8 cellular contexts compared by ENCODE assay signal in the genomic region with DNA sequence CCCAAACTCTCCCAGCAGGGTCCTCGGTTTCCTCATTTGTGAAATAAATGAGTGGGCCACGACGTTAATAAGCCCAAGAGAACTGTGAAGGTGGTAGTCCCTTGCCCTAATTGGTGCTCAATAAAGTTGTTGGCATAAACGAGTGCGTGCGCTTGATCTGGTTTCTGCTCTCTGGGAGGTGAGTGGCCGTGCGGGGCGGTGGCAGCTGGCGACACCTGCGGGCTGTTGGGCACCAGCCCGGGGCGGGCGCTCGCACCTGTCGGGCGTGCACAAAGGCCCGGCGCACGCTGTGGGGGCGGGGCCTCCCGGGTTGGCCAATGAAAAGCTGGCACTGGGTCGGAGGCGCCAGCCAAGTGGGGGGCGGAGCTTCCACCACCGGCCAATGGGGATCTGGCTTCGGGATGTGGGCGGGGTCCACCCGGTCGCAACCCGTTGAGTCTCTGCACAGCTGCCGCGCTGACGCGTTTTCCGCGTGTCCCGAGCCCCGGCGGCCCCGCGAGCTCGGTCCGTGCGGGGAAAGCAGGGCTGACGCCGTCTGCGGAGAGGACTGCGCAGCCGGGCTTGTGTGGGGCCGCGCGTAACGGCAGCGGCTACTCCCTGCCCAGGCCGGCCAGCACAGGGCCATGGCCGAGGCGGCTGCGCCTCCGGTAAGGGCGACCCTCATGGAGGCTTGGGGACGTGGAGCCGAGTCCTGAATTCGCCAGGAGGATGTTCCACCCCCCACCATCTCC. TPM values are rescaled to one million over a fixed set of nuclear protein-coding genes. Genes with fewer than 3 reads are reported as not detected.
A peak's percentile ranks its signal among the peaks of the same experiment; 100 is the strongest.
DNase-seq lines count a peak whose midpoint lies in the region; ATAC-seq and TF ChIP-seq lines count a peak whose summit lies in the region.

No MANE protein-coding gene starts in this region.

- DNase-seq in DMS79 treated with DMSO at 0.1 percent for 48 hours (lab: John Stamatoyannopoulos, UW) (peak; percentile 83), SJSA1 (ENCODE audit: low read depth in 1 of 2, low spot score in 2 of 2) (peak; percentile 71 to 87), globus pallidus (ENCODE audit: low spot score) (peak; percentile 86), occipital lobe (lab: John Stamatoyannopoulos, UW) (peak; percentile 90), testis (peak; percentile 95)
- peak; percentile 99 for DNase-seq in activated naive CD4-positive, alpha-beta T cell treated with anti-CD3 and anti-CD28 coated beads, Interleukin-2, amount 50 U/mL, for 16 hours

- H3K27me3 ChIP-seq in SJSA1 (replicated peaks) (no peaks in the 10 kb centered on the region), testis (no peaks in the 10 kb centered on the region)

- no peak for TF ChIP-seq POLR2A in testis (IDR thresholded peaks at IDR 0.05)

- no peak for TF ChIP-seq CTCF in testis (IDR thresholded peaks at IDR 0.05)

- H3K9me3 ChIP-seq in KOPT-K1 (ENCODE audit: insufficient read depth, low read length, poor library complexity, severe bottlenecking) (no peaks in the 10 kb centered on the region), SJSA1 (replicated peaks) (0 out of 2 replicates have a peak, but pooled peaks cover 4% of the 10 kb centered on the region), testis (no peaks in the 10 kb centered on the region)

- peaks cover 10% of the 10 kb centered on the region for H3K4me1 ChIP-seq in SJSA1 (replicated peaks)
- no peaks in the 10 kb centered on the region for H3K4me1 ChIP-seq in testis

- intact Hi-C loops in testis (cut with DNase I; ENCODE audit: low total_unique reads): no loop called here

- H3K36me3 ChIP-seq in KOPT-K1 (ENCODE audit: insufficient read depth, low read length): peaks cover 51% of the 10 kb centered on the region; the same call in 1 of the 2 replicates
- no peaks in the 10 kb centered on the region for H3K36me3 ChIP-seq in SJSA1
- H3K36me3 ChIP-seq in testis (ENCODE audit: low read depth, missing control alignments): no peaks in the 10 kb centered on the region

- peak overlapping the region; percentile 26 for H3K27ac ChIP-seq in KOPT-K1 (ENCODE audit: low read depth, low read length, poor library complexity, severe bottlenecking)
- no peak overlapping the region for H3K27ac ChIP-seq in SJSA1
- H3K27ac ChIP-seq in testis: peak overlapping the region in 1 of 2 donors; percentile 51

- WGBS in testis, 2 donors: 4 to 40% methylated on average over 1 to 51 of the region's 64 CpGs

- H3K4me3 ChIP-seq in SJSA1 (peak overlapping the region; percentile 47), testis (peak overlapping the region; percentile 59 to 62)

- peak; percentile 97 for ATAC-seq in GM21619 (IDR thresholded peaks at IDR 0.05; ENCODE audit: unreplicated experiment)

RNA-seq across cellular contexts. Expression of a gene that starts 23.0 kb away (rescaled TPM):
- 2.2 and 3.9 TPM in 2 replicates for total RNA-seq in SJSA1 (2014; rRNA removed; shearing (Covaris generic))
- total RNA-seq in occipital lobe (13.3 TPM), testis (10 to 100 TPM; 30.5 to 41.1 TPM)
- 15.0 TPM for polyA plus RNA-seq in testis (ENCODE audit: insufficient read depth, low read depth, low replicate concordance)

RNA-seq across cellular contexts. Expression of a gene that starts 45.6 kb away (rescaled TPM):
- total RNA-seq in SJSA1 (2014; rRNA removed; shearing (Covaris generic)): 3.7 and 6.3 TPM in 2 replicates
- total RNA-seq in occipital lobe (5.8 TPM), testis (10 to 100 TPM; 23.1 to 24.2 TPM)
- polyA plus RNA-seq in testis (ENCODE audit: insufficient read depth, low read depth, low replicate concordance): 17.2 TPM
